In the genomic region with DNA sequence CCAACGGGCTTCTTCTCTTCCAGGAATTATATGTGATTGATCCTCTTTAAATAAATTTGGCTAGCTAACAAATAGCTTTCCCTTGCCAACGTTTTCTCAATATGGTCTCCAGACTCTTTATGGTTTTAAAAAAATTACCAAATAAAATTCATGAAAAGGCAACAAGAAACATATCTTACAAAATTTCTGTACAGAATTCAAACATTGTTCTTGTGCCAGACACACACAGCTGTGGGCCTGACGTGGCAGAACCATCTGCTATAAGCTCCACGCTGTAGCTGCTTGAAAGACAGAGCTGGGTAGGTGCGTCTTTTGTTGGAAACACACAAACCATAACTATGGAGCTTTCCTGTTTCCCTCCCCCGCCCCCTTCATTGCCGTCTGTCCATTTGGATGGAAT, we compare ENCODE assay signal across 26 cellular contexts.
DNase-seq lines count a peak whose midpoint lies in the region; ATAC-seq and TF ChIP-seq lines count a peak whose summit lies in the region.
"Had no signal": no experiment of that assay in that cellular context is flagged by ENCODE, and none has a peak within 500 bp of the region (broad histone marks: within the 10 kb centered on the region; RNA-seq: fewer than 3 reads in every experiment).

No MANE protein-coding gene starts in this region.

- peak overlapping the region; percentile 81 for H3K27ac Mint-ChIP-seq in mesothelial cell of epicardium
- H3K27ac Mint-ChIP-seq in stimulated activated naive B cell treated with anti-CD40 and anti-IgM and Interleukin-4, amounts not matched to agents 10 μg/mL and 1 μg/mL and 100 μg/mL, for 72 hours = no peak overlapping the region
- H3K27ac Mint-ChIP-seq: activated T-cell treated with anti-CD3 and anti-CD28 coated beads, Interleukin-2, amount 50 U/mL, for 24 hours; CD4-positive, alpha-beta memory T cell; dendritic cell treated with granulocyte-macrophage colony-stimulating factor and Interleukin-4, amounts not matched to agents 40 ng/mL and 50 ng/mL, for 4 days; naive thymus-derived CD8-positive, alpha-beta T cell; progenitor cell of endocrine pancreas had no signal

- no peak for ATAC-seq in GM21529 (IDR thresholded peaks at IDR 0.05; ENCODE audit: unreplicated experiment)
- no peak for ATAC-seq in stimulated activated naive B cell treated with anti-CD40 and anti-IgM and Interleukin-4, amounts not matched to agents 10 μg/mL and 1 μg/mL and 100 μg/mL, for 72 hours (replicated peaks)
- ATAC-seq: activated CD4-positive, CD25-positive, alpha-beta regulatory T cell treated with anti-CD3 and anti-CD28 coated beads, Interleukin-2, amount 50 U/mL, for 24 hours; naive thymus-derived CD8-positive, alpha-beta T cell had no signal

- H3K9me3 Mint-ChIP-seq in mesothelial cell of epicardium = peaks cover 37% of the 10 kb centered on the region
- peaks cover 21 to 34% of the 10 kb centered on the region in 2 donors for H3K9me3 Mint-ChIP-seq in stimulated activated naive B cell treated with anti-CD40 and anti-IgM and Interleukin-4, amounts not matched to agents 10 μg/mL and 1 μg/mL and 100 μg/mL, for 72 hours

- no peak overlapping the region for H3K27ac ChIP-seq in esophagus muscularis mucosa (replicated peaks in 1 of 4)
- H3K27ac ChIP-seq in substantia nigra (ENCODE audit: low read depth, low read length, poor library complexity, severe bottlenecking) = peak overlapping the region; percentile 78
- H3K27ac ChIP-seq: adrenal gland, cardiac muscle cell, testis, vagina had no signal

- H3K4me3 Mint-ChIP-seq in mesothelial cell of epicardium = no peak overlapping the region
- H3K4me3 Mint-ChIP-seq in stimulated activated naive B cell treated with anti-CD40 and anti-IgM and Interleukin-4, amounts not matched to agents 10 μg/mL and 1 μg/mL and 100 μg/mL, for 72 hours = no peak overlapping the region
- H3K4me3 Mint-ChIP-seq: activated T-cell treated with anti-CD3 and anti-CD28 coated beads, Interleukin-2, amount 50 U/mL, for 24 hours; CD4-positive, alpha-beta memory T cell; dendritic cell treated with granulocyte-macrophage colony-stimulating factor and Interleukin-4, amounts not matched to agents 40 ng/mL and 50 ng/mL, for 4 days; naive thymus-derived CD8-positive, alpha-beta T cell had no signal

- H3K4me1 Mint-ChIP-seq in mesothelial cell of epicardium = peaks cover 33% of the 10 kb centered on the region
- no peaks in the 10 kb centered on the region for H3K4me1 Mint-ChIP-seq in stimulated activated naive B cell treated with anti-CD40 and anti-IgM and Interleukin-4, amounts not matched to agents 10 μg/mL and 1 μg/mL and 100 μg/mL, for 72 hours
- H3K4me1 Mint-ChIP-seq: CD4-positive, alpha-beta memory T cell; naive thymus-derived CD8-positive, alpha-beta T cell had no signal

- H3K4me3 ChIP-seq in esophagus muscularis mucosa = no peak overlapping the region
- H3K4me3 ChIP-seq: adrenal gland, cardiac muscle cell, testis, vagina had no signal

- no peaks in the 10 kb centered on the region for H3K27me3 Mint-ChIP-seq in mesothelial cell of epicardium (ENCODE audit: low read depth)
- no peaks in the 10 kb centered on the region for H3K27me3 Mint-ChIP-seq in stimulated activated naive B cell treated with anti-CD40 and anti-IgM and Interleukin-4, amounts not matched to agents 10 μg/mL and 1 μg/mL and 100 μg/mL, for 72 hours
- H3K27me3 Mint-ChIP-seq: activated T-cell treated with anti-CD3 and anti-CD28 coated beads, Interleukin-2, amount 50 U/mL, for 24 hours; CD4-positive, alpha-beta memory T cell; dendritic cell treated with granulocyte-macrophage colony-stimulating factor and Interleukin-4, amounts not matched to agents 40 ng/mL and 50 ng/mL, for 4 days; naive thymus-derived CD8-positive, alpha-beta T cell; progenitor cell of endocrine pancreas had no signal

- no peaks in the 10 kb centered on the region for H3K27me3 ChIP-seq in esophagus muscularis mucosa
- H3K27me3 ChIP-seq: adrenal gland, cardiac muscle cell, testis, vagina had no signal

- WGBS in esophagus muscularis mucosa = 48% methylated on average over 7 of the region's 7 CpGs

- DNase-seq in NCI-H446 treated with DMSO at 0.1 percent for 48 hours (lab: John Stamatoyannopoulos, UW) (peak; percentile 80), esophagus muscularis mucosa (ENCODE audit: extremely low spot score) (peak; percentile 34), mesothelial cell of epicardium (ENCODE audit: low spot score in 2 of 2, unreplicated experiment in 2 of 2) (no peak), substantia nigra (lab: John Stamatoyannopoulos, UW) (peak in 16 of 49 donors; percentile 7 to 61 (median 28)), islet precursor cell (no peak)
- no peak for DNase-seq in stimulated activated naive B cell treated with anti-CD40 and anti-IgM and Interleukin-4, amounts not matched to agents 10 μg/mL and 1 μg/mL and 100 μg/mL, for 72 hours
- DNase-seq: activated CD8-positive, alpha-beta memory T cell treated with anti-CD3 and anti-CD28 coated beads for 24 hours; activated naive CD4-positive, alpha-beta T cell; activated T-cell treated with anti-CD3 and anti-CD28 coated beads, Interleukin-2, amount 50 U/mL, for 24 hours; adrenal gland; CD4-positive, alpha-beta memory T cell; GDM1; kidney glomerular epithelial cell; mesenchymal stem cell; naive thymus-derived CD8-positive, alpha-beta T cell; NCI-H1436 treated with DMSO at 0.1 percent for 48 hours; NCI-H2171 treated with DMSO at 0.1 percent for 48 hours; NCI-H69; SIG-M5; testis had no signal

- TF ChIP-seq POLR2A in esophagus muscularis mucosa (IDR thresholded peaks at IDR 0.05; ENCODE audit: low read depth) = no peak

- no peak for TF ChIP-seq EP300 in esophagus muscularis mucosa (IDR thresholded peaks at IDR 0.05)

- peaks cover 0 to 6% (median 0%) of the 10 kb centered on the region in 4 donors for H3K9me3 ChIP-seq in esophagus muscularis mucosa
- H3K9me3 ChIP-seq: adrenal gland, testis, vagina had no signal

- H3K36me3 ChIP-seq in esophagus muscularis mucosa = no peaks in the 10 kb centered on the region
- H3K36me3 ChIP-seq: adrenal gland, cardiac muscle cell, vagina had no signal

- TF ChIP-seq CTCF in esophagus muscularis mucosa (IDR thresholded peaks at IDR 0.05) (no peak), mesothelial cell of epicardium (IDR thresholded peaks at IDR 0.05; ENCODE audit: unreplicated experiment) (no peak)

- peaks cover 30% of the 10 kb centered on the region for H3K36me3 Mint-ChIP-seq in mesothelial cell of epicardium
- H3K36me3 Mint-ChIP-seq in stimulated activated naive B cell treated with anti-CD40 and anti-IgM and Interleukin-4, amounts not matched to agents 10 μg/mL and 1 μg/mL and 100 μg/mL, for 72 hours = peaks cover 11 to 18% of the 10 kb centered on the region in 2 donors
- H3K36me3 Mint-ChIP-seq: CD4-positive, alpha-beta memory T cell had no signal

- peaks cover 0 to 22% (median 18%) of the 10 kb centered on the region in 4 donors for H3K4me1 ChIP-seq in esophagus muscularis mucosa
- H3K4me1 ChIP-seq: adrenal gland, testis, vagina had no signal

- intact Hi-C loops in esophagus muscularis mucosa (cut with DNase I) = no loop called here

Comparison
In these comparisons a context has a peak if more than half of its experiments do, and no peak if none do; other contexts are left out.
1. DNase-seq: peak in NCI-H446 treated with DMSO at 0.1 percent for 48 hours (single experiment) and esophagus muscularis mucosa (single experiment); none in mesothelial cell of epicardium (0 of 2), islet precursor cell (single experiment) and stimulated activated naive B cell treated with anti-CD40 and anti-IgM and Interleukin-4, amounts not matched to agents 10 μg/mL and 1 μg/mL and 100 μg/mL, for 72 hours (single experiment).